ENCODE assay signal across 9 cellular contexts in the genomic region with DNA sequence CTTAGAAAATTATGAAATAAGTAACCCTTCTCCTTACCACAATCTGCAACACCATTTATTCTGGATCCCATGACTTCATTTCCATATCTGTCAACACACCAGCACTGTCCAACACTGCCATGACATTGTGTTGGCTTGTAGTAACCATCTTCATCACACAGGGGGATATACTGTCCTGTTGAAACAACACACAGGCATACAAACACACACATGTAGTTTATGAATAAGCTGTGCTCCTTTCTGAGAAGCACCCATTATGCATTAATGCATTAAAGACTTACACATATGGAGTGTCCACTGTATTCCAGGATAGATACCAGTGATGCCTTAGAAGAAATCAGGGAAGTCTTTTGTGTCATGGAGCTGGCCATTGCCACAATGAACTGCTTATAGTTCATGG.
"Had no signal": no experiment of that assay in that cellular context is flagged by ENCODE, and none has a peak within 500 bp of the region (broad histone marks: within the 10 kb centered on the region; RNA-seq: fewer than 3 reads in every experiment).

No MANE protein-coding gene starts in this region.

- H3K4me1 ChIP-seq: HAP-1 had no signal

- H3K36me3 ChIP-seq: HAP-1 had no signal

- H3K4me3 Mint-ChIP-seq: H9, HFFc6 had no signal

- H3K27ac Mint-ChIP-seq: H9, HFFc6 had no signal

- ATAC-seq: HCT116 had no signal

- FAIRE-seq: H1, H54 had no signal

- H3K9me3 Mint-ChIP-seq: H9 had no signal

- H3K27ac ChIP-seq: GM23248 had no signal

- H3K4me3 ChIP-seq: GM23248, HAP-1 had no signal

- H2AFZ ChIP-seq: GM23248 had no signal

- DNase-seq: GM23248, GOT3, H7, H9, HFFc6 had no signal
